In genomic region chr4:1856071-1856919, GRCh38 we compare ENCODE assay signal across 8 cellular contexts. TPM values are rescaled to one million over a fixed set of nuclear protein-coding genes. Genes with fewer than 3 reads are reported as not detected.
A peak's percentile ranks its signal among the peaks of the same experiment; 100 is the strongest.
DNase-seq lines count a peak whose midpoint lies in the region; ATAC-seq and TF ChIP-seq lines count a peak whose summit lies in the region.

Gene LETM1 (minus strand): TSS chr4:1856156. CDS start chr4:1855950, 206 bp downstream.

- peaks cover 37% of the 10 kb centered on the region for H3K4me1 Mint-ChIP-seq in activated T-cell treated with anti-CD3 and anti-CD28 coated beads, Interleukin-2, amount 50 U/mL, for 4 hours (ENCODE audit: low read depth)

- H3K36me3 Mint-ChIP-seq in activated T-cell treated with anti-CD3 and anti-CD28 coated beads, Interleukin-2, amount 50 U/mL, for 4 hours (ENCODE audit: insufficient read depth) = no peaks in the 10 kb centered on the region

- ATAC-seq in GM21717 (IDR thresholded peaks at IDR 0.05; ENCODE audit: unreplicated experiment) (peak; percentile 77), esophagus mucosa (peak; percentile 96)
- peak; percentile 97 for ATAC-seq in activated T-cell treated with anti-CD3 and anti-CD28 coated beads, Interleukin-2, amount 50 U/mL, for 4 hours

- peak within 1 kb of the TSS; percentile 85 for H3K4me3 Mint-ChIP-seq in activated T-cell treated with anti-CD3 and anti-CD28 coated beads, Interleukin-2, amount 50 U/mL, for 4 hours

- no peaks in the 10 kb centered on the region for H3K9me3 Mint-ChIP-seq in activated T-cell treated with anti-CD3 and anti-CD28 coated beads, Interleukin-2, amount 50 U/mL, for 4 hours

- no peaks in the 10 kb centered on the region for H3K27me3 Mint-ChIP-seq in activated T-cell treated with anti-CD3 and anti-CD28 coated beads, Interleukin-2, amount 50 U/mL, for 4 hours (ENCODE audit: low read depth)

- DNase-seq in DMS53 treated with DMSO at 0.1 percent for 48 hours (lab: John Stamatoyannopoulos, UW; ENCODE audit: unreplicated experiment) (peak; percentile 99), KBM-7 (peak; percentile 92), myocyte (ENCODE audit: low read depth) (peak; percentile 97)
- peak; percentile 91 for DNase-seq in activated T-cell treated with anti-CD3 and anti-CD28 coated beads, Interleukin-2, amount 50 U/mL, for 4 hours
- DNase-seq in stimulated activated CD8-positive, alpha-beta memory T cell treated with anti-CD3 and anti-CD28 coated beads, Interleukin-7, amount 100 ng/mL, for 48 hours (ENCODE audit: extremely low read depth in 1 of 2, low read depth in 1 of 2) = peak; percentile 93 to 95

- in situ Hi-C loops in KBM-7 (cut with MboI; ENCODE audit: low pct_unique_long_range_greater_than_20kb, low sequenced_read_pairs) = no loop called here

TF ChIP-seq in PFSK-1, 5 proteins besides CTCF, POLR2A, EP300 and RAD21:
- TF ChIP-seq SIN3A (IDR thresholded peaks at IDR 0.05; ENCODE audit: borderline replicate concordance, insufficient read depth, low read length) (peak; percentile 31; the same call in 1 of the 2 replicates), FOXP2 (optimal IDR thresholded peaks at IDR 0.05; ENCODE audit: borderline replicate concordance, extremely low read depth, extremely low read length, insufficient read depth) (no peak), REST (IDR thresholded peaks at IDR 0.05; ENCODE audit: insufficient read depth in 1 of 2, low read depth in 2 of 2, low read length in 2 of 2) (no peak), TAF1 (IDR thresholded peaks at IDR 0.05; ENCODE audit: borderline replicate concordance, insufficient read depth, low read length) (peak; percentile 50; the same call in 1 of the 2 replicates), POLR2AphosphoS5 (IDR thresholded peaks at IDR 0.05; ENCODE audit: low read depth, low read length) (peak; percentile 83)

RNA-seq across cellular contexts. Expression of gene LETM1, which starts in this region (rescaled TPM):
- polyA plus RNA-seq in PFSK-1 (2012; ENCODE audit: insufficient read length, low read depth) = 45.2 TPM
- total RNA-seq in activated T-cell treated with anti-CD3 and anti-CD28 coated beads, Interleukin-2, amount 50 U/mL, for 4 hours = 100 to 1,000 TPM; 128 to 141 (median 133) TPM
- total RNA-seq in esophagus mucosa (55.0 TPM), myocyte (39.2 and 39.4 TPM in 2 replicates)
- 21.3 TPM for polyA plus RNA-seq in myocyte (2012)

Comparison
In these comparisons a context has a peak if more than half of its experiments do, and no peak if none do; other contexts are left out.
1. Peak in every context shown above with its lines: DNase-seq and ATAC-seq.